In genomic region chr2:169172076-169172735, GRCh38 we compare ENCODE assay signal across 30 cellular contexts.
DNase-seq lines count a peak whose midpoint lies in the region; ATAC-seq, FAIRE-seq and TF ChIP-seq lines count a peak whose summit lies in the region.
"Had no signal": no experiment of that assay in that cellular context is flagged by ENCODE, and none has a peak within 500 bp of the region (broad histone marks: within the 10 kb centered on the region; RNA-seq: fewer than 3 reads in every experiment).

No MANE protein-coding gene starts in this region.

- H3K4ac ChIP-seq in mesendoderm (ENCODE audit: low read depth, low read length), result no peak overlapping the region

- H3K36me3 ChIP-seq in SK-N-SH (replicated peaks in 1 of 2; ENCODE audit: control insufficient read depth in 1 of 2, insufficient read depth in 2 of 2, low read length in 1 of 2) (no peaks in the 10 kb centered on the region), mesendoderm (ENCODE audit: control insufficient read depth, insufficient read depth, low read length) (no peaks in the 10 kb centered on the region)
- H3K36me3 ChIP-seq: BLaER1 treated with 17β-estradiol and CSF1 and Interleukin-3, amounts not matched to agents 10 nM and 100 nM; MG63; Peyer's patch had no signal

- no peak overlapping the region for H3K18ac ChIP-seq in mesendoderm (ENCODE audit: low read length)

- no peaks in the 10 kb centered on the region for H3K79me2 ChIP-seq in SK-N-SH (ENCODE audit: insufficient read depth)
- H3K79me2 ChIP-seq in mesendoderm (ENCODE audit: control insufficient read depth, insufficient read depth, low read length), result no peaks in the 10 kb centered on the region

- no peaks in the 10 kb centered on the region for H3K9me3 ChIP-seq in SK-N-SH
- H3K9me3 ChIP-seq: BLaER1 treated with 17β-estradiol and CSF1 and Interleukin-3, amounts not matched to agents 10 nM and 100 nM; Caco-2; MG63; Peyer's patch had no signal

- H4K8ac ChIP-seq in mesendoderm (ENCODE audit: low read depth, low read length), result no peak overlapping the region

- no peak overlapping the region for H3K56ac ChIP-seq in mesendoderm (ENCODE audit: low read length)

- H3K27ac ChIP-seq in SK-N-SH (ENCODE audit: low read depth in 2 of 2, low read length in 1 of 2) (no peak overlapping the region), mesendoderm (ENCODE audit: low read depth, low read length) (no peak overlapping the region)
- H3K27ac ChIP-seq: BLaER1 treated with 17β-estradiol and CSF1 and Interleukin-3, amounts not matched to agents 10 nM and 100 nM; Peyer's patch had no signal

- ATAC-seq in SK-N-SH treated with all-trans-retinoic acid at 6 μM for 48 hours, result no peak
- ATAC-seq: HepG2, Right ventricle myocardium inferior had no signal

- H3K4me1 ChIP-seq in SK-N-SH (ENCODE audit: control insufficient read depth in 1 of 2, insufficient read depth in 2 of 2, low read depth in 1 of 2, low read length in 1 of 2) (peaks cover 0 to 4% of the 10 kb centered on the region in 2 experiments; a peak in 1 of 4 replicates), mesendoderm (ENCODE audit: control insufficient read depth, low read depth, low read length) (no peaks in the 10 kb centered on the region)
- H3K4me1 ChIP-seq: BLaER1 treated with 17β-estradiol and CSF1 and Interleukin-3, amounts not matched to agents 10 nM and 100 nM; Caco-2; Peyer's patch had no signal

- 23% methylated on average over 3 of the region's 3 CpGs for WGBS in SK-N-SH (ENCODE audit: low lambda C conversion rate)
- WGBS in mesendoderm (ENCODE audit: extremely low coverage, insufficient coverage, low lambda C conversion rate), result 100% methylated on average over 1 of the region's 3 CpGs

- POLR2A ChIA-PET in SK-N-SH (lab: Yijun Ruan, JAX), result no interaction called here

- in situ Hi-C loops in astrocyte of the spinal cord (cut with HindIII; ENCODE audit: low sequenced_read_pairs), result no loop called here

- H3K9ac ChIP-seq in SK-N-SH, result no peak overlapping the region
- H3K9ac ChIP-seq in mesendoderm (ENCODE audit: low read length), result no peak overlapping the region
- H3K9ac ChIP-seq: BLaER1 treated with 17β-estradiol and CSF1 and Interleukin-3, amounts not matched to agents 10 nM and 100 nM had no signal

- H2BK5ac ChIP-seq in mesendoderm (ENCODE audit: low read length), result no peak overlapping the region

- no peak overlapping the region for H2BK120ac ChIP-seq in mesendoderm (ENCODE audit: low read depth, low read length)

- H3K4me3 ChIP-seq in SK-N-SH (ENCODE audit: low read depth in 2 of 2, low read length in 1 of 2) (no peak overlapping the region), astrocyte of the spinal cord (ENCODE audit: low read depth, low read length) (no peak overlapping the region), mesendoderm (ENCODE audit: low read length) (no peak overlapping the region)
- H3K4me3 ChIP-seq: BLaER1 treated with 17β-estradiol and CSF1 and Interleukin-3, amounts not matched to agents 10 nM and 100 nM; K562; MG63; Peyer's patch had no signal

- no peak overlapping the region for H2BK15ac ChIP-seq in mesendoderm (replicated peaks; ENCODE audit: low read depth)

- H3K9me2 ChIP-seq in SK-N-SH, result no peaks in the 10 kb centered on the region

- H4K5ac ChIP-seq in mesendoderm (ENCODE audit: low read length), result no peak overlapping the region

- H2AFZ ChIP-seq in SK-N-SH (ENCODE audit: low read depth), result no peak overlapping the region

- H3K23ac ChIP-seq in mesendoderm (ENCODE audit: low read length), result no peak overlapping the region

- no peak for TF ChIP-seq CTCF in SK-N-SH (IDR thresholded peaks at IDR 0.05)
- no peak for TF ChIP-seq CTCF in astrocyte of the spinal cord (IDR thresholded peaks at IDR 0.05; ENCODE audit: low read depth, low read length)

- TF ChIP-seq RAD21 in SK-N-SH (IDR thresholded peaks at IDR 0.05; ENCODE audit: low read length), result no peak

- TF ChIP-seq EP300 in SK-N-SH (IDR thresholded peaks at IDR 0.05; ENCODE audit: borderline replicate concordance in 1 of 2, low read depth in 1 of 2, low read length in 1 of 2), result no peak

- H3K27me3 ChIP-seq in SK-N-SH (ENCODE audit: insufficient read depth) (no peaks in the 10 kb centered on the region), mesendoderm (ENCODE audit: insufficient read depth, low read length, poor library complexity) (no peaks in the 10 kb centered on the region)
- H3K27me3 ChIP-seq: BLaER1 treated with 17β-estradiol and CSF1 and Interleukin-3, amounts not matched to agents 10 nM and 100 nM; Peyer's patch had no signal

- H3K79me1 ChIP-seq in mesendoderm (ENCODE audit: low read length), result no peaks in the 10 kb centered on the region

- H4K20me1 ChIP-seq in SK-N-SH (ENCODE audit: insufficient read depth), result no peaks in the 10 kb centered on the region
- H4K20me1 ChIP-seq: BLaER1 treated with 17β-estradiol and CSF1 and Interleukin-3, amounts not matched to agents 10 nM and 100 nM had no signal

- H2AK5ac ChIP-seq in mesendoderm (ENCODE audit: low read length), result no peak overlapping the region

- no peaks in the 10 kb centered on the region for H3F3A ChIP-seq in SK-N-SH (replicated peaks; ENCODE audit: insufficient read depth)

- H3K4me2 ChIP-seq in SK-N-SH, result no peak overlapping the region
- no peak overlapping the region for H3K4me2 ChIP-seq in mesendoderm (ENCODE audit: low read length)
- H3K4me2 ChIP-seq: BLaER1 treated with 17β-estradiol and CSF1 and Interleukin-3, amounts not matched to agents 10 nM and 100 nM had no signal

- CTCF ChIA-PET in SK-N-SH (lab: Yijun Ruan, JAX), result interaction anchor here (1.4 kb wide), 1 partner anchor 40 kb away, joined by 4 read pairs; no protein-coding TSS in a partner anchor

- no peak for FAIRE-seq in GM19239 (lab: Jason Lieb, UNC)
- FAIRE-seq: G401.6, GM12892, GM18507, HepG2, K562 had no signal

- DNase-seq in SK-N-SH (no peak), astrocyte of the spinal cord (ENCODE audit: low read depth, low spot score) (peak; percentile 2), mesendoderm (peak; percentile 22), RPMI8226 (no peak), NCI-H1417 treated with DMSO at 0.1 percent for 48 hours (lab: John Stamatoyannopoulos, UW) (no peak), NCI-H345 (lab: John Stamatoyannopoulos, UW) (no peak), GM19239 (ENCODE audit: insufficient read length, low spot score) (no peak)
- DNase-seq: 8988T; Caco-2; CD4-positive, alpha-beta memory T cell; DMS 273 treated with DMSO at 0.1 percent for 48 hours; DMS79 treated with DMSO at 0.1 percent for 48 hours; H7; HFFc6; MG63; NCI-H1436; NCI-H187 treated with DMSO at 0.1 percent for 48 hours; NCI-H2107; NCI-H2227 treated with DMSO at 0.1 percent for 48 hours; NCI-H524; NCI-H774; Peyer's patch had no signal

TF ChIP-seq in SK-N-SH, 30 proteins besides CTCF, POLR2A, EP300 and RAD21:
- TF ChIP-seq YY1 (IDR thresholded peaks at IDR 0.05; ENCODE audit: low read depth), result no peak
- 0 out of 2 replicates have a peak, but pooled peaks have one; percentile 5 for TF ChIP-seq TCF12 (IDR thresholded peaks at IDR 0.05)
- TF ChIP-seq ELF1 (IDR thresholded peaks at IDR 0.05), result no peak
- TF ChIP-seq TEAD4 (IDR thresholded peaks at IDR 0.05; ENCODE audit: borderline replicate concordance, insufficient read depth), result no peak
- no peak for TF ChIP-seq GATA2 (CRISPR knock-in tag; IDR thresholded peaks at IDR 0.05)
- TF ChIP-seq MAX (IDR thresholded peaks at IDR 0.05; ENCODE audit: low read depth), result no peak

TF ChIP-seq in SK-N-SH treated with all-trans-retinoic acid at 6 μM for 48 hours, 23 proteins besides CTCF, POLR2A, EP300 and RAD21:
- TF ChIP-seq SNAI2 (CRISPR knock-in tag; IDR thresholded peaks at IDR 0.05) (no peak), BACH2 (CRISPR knock-in tag; IDR thresholded peaks at IDR 0.05; ENCODE audit: borderline replicate concordance) (no peak), GLIS3 (CRISPR knock-in tag; IDR thresholded peaks at IDR 0.05) (no peak), CSDC2 (CRISPR knock-in tag; IDR thresholded peaks at IDR 0.05) (no peak)

Comparison
In these comparisons a context has a peak if more than half of its experiments do, and no peak if none do; other contexts are left out.
1. DNase-seq: peak in astrocyte of the spinal cord (single experiment) and mesendoderm (single experiment); none in SK-N-SH (single experiment), RPMI8226 (single experiment), NCI-H1417 treated with DMSO at 0.1 percent for 48 hours (single experiment), NCI-H345 (single experiment) and GM19239 (single experiment).